In genomic region chrX:45596190-45596808, GRCh38 we compare ENCODE assay signal across 16 cellular contexts.
DNase-seq lines count a peak whose midpoint lies in the region; ATAC-seq and TF ChIP-seq lines count a peak whose summit lies in the region.
"Had no signal": no experiment of that assay in that cellular context is flagged by ENCODE, and none has a peak within 500 bp of the region (broad histone marks: within the 10 kb centered on the region; RNA-seq: fewer than 3 reads in every experiment).

No MANE protein-coding gene starts in this region.

- DNase-seq in fibroblast of the aortic adventitia (ENCODE audit: low read depth), result peak; percentile 52
- peak; percentile 40 for DNase-seq in renal cortical epithelial cell (ENCODE audit: low read depth)
- DNase-seq in T-helper 9 cell, result no peak
- no peak for DNase-seq in DMS 273 (lab: John Stamatoyannopoulos, UW; ENCODE audit: unreplicated experiment)
- DNase-seq in activated naive CD4-positive, alpha-beta T cell treated with anti-CD3 and anti-CD28 coated beads, Interleukin-2, amount 50 U/mL, for 16 hours, result no peak
- DNase-seq in NOMO-1 (lab: John Stamatoyannopoulos, UW; ENCODE audit: unreplicated experiment in 2 of 2), result no peak
- DNase-seq: activated CD4-positive, alpha-beta T cell treated with anti-CD3 and anti-CD28 coated beads, Interleukin-2, amount 10 ng/mL, durations not matched to agents 24 days and 14 days; activated gamma-delta T cell treated with Interleukin-2 at 50 U/mL for 16 hours; aorta; Caco-2; colonic mucosa; NCI-H226; RPMI8226; stimulated activated CD4-positive, alpha-beta T cell treated with anti-CD3 and anti-CD28 coated beads, Interleukin-2, amount 100 ng/mL, for 48 hours had no signal

- peak; percentile 66 for ATAC-seq in GM18867 (IDR thresholded peaks at IDR 0.05; ENCODE audit: unreplicated experiment)
- ATAC-seq in SK-N-SH treated with all-trans-retinoic acid at 6 μM for 48 hours, result peak; percentile 46

- peak; percentile 13 for TF ChIP-seq CTCF in fibroblast of the aortic adventitia (IDR thresholded peaks at IDR 0.05; ENCODE audit: insufficient read depth, low read length)

- H3K4me3 ChIP-seq in fibroblast of the aortic adventitia (ENCODE audit: low read depth, low read length), result no peak overlapping the region
- H3K4me3 ChIP-seq: colonic mucosa had no signal

TF ChIP-seq in SK-N-SH treated with all-trans-retinoic acid at 6 μM for 48 hours, 23 proteins besides CTCF, POLR2A, EP300 and RAD21:
- TF ChIP-seq TOX (CRISPR knock-in tag; IDR thresholded peaks at IDR 0.05; ENCODE audit: borderline replicate concordance) (no peak), ZFP30 (CRISPR knock-in tag; IDR thresholded peaks at IDR 0.05) (no peak), ZC3H10 (CRISPR knock-in tag; IDR thresholded peaks at IDR 0.05) (no peak), RARB (CRISPR knock-in tag; IDR thresholded peaks at IDR 0.05) (no peak), SNAI2 (CRISPR knock-in tag; IDR thresholded peaks at IDR 0.05) (no peak), OSR1 (CRISPR knock-in tag; IDR thresholded peaks at IDR 0.05) (no peak), CSRNP3 (CRISPR knock-in tag; IDR thresholded peaks at IDR 0.05) (no peak), PPARA (CRISPR knock-in tag; IDR thresholded peaks at IDR 0.05; ENCODE audit: borderline replicate concordance) (no peak), ZNF8 (CRISPR knock-in tag; IDR thresholded peaks at IDR 0.05) (no peak), POU6F1 (CRISPR knock-in tag; IDR thresholded peaks at IDR 0.05; ENCODE audit: borderline replicate concordance, low read depth) (no peak), CREB5 (CRISPR knock-in tag; IDR thresholded peaks at IDR 0.05; ENCODE audit: low read depth) (no peak), BACH2 (CRISPR knock-in tag; IDR thresholded peaks at IDR 0.05; ENCODE audit: borderline replicate concordance) (no peak), GLIS3 (CRISPR knock-in tag; IDR thresholded peaks at IDR 0.05) (no peak), CSDC2 (CRISPR knock-in tag; IDR thresholded peaks at IDR 0.05) (no peak), PATZ1 (CRISPR knock-in tag; IDR thresholded peaks at IDR 0.05; ENCODE audit: borderline replicate concordance) (no peak), ZFP3 (CRISPR knock-in tag; IDR thresholded peaks at IDR 0.05) (no peak), ISL1 (CRISPR knock-in tag; IDR thresholded peaks at IDR 0.05) (no peak)

Comparison
In these comparisons a context has a peak if more than half of its experiments do, and no peak if none do; other contexts are left out.
1. DNase-seq: peak in fibroblast of the aortic adventitia (single experiment) and renal cortical epithelial cell (single experiment); none in T-helper 9 cell (single experiment), DMS 273 (single experiment), activated naive CD4-positive, alpha-beta T cell treated with anti-CD3 and anti-CD28 coated beads, Interleukin-2, amount 50 U/mL, for 16 hours (single experiment) and NOMO-1 (0 of 2).